Comparison of ENCODE assay signal across 8 cellular contexts in genomic region chr1:89843279-89844121, GRCh38. TPM values are rescaled to one million over a fixed set of nuclear protein-coding genes. Genes with fewer than 3 reads are reported as not detected.
A peak's percentile ranks its signal among the peaks of the same experiment; 100 is the strongest.
DNase-seq lines count a peak whose midpoint lies in the region; ATAC-seq and TF ChIP-seq lines count a peak whose summit lies in the region.

No MANE protein-coding gene starts in this region.

- peak; percentile 86 for ATAC-seq in GM19395 (IDR thresholded peaks at IDR 0.05; ENCODE audit: unreplicated experiment)
- peak; percentile 87 for ATAC-seq in HG03520 (IDR thresholded peaks at IDR 0.05; ENCODE audit: unreplicated experiment)
- peak; percentile 91 for ATAC-seq in PC-3
- peak; percentile 90 to 94 for ATAC-seq in activated T-cell treated with anti-CD3 and anti-CD28 coated beads, Interleukin-2, amount 50 U/mL, for 72 hours (replicated peaks in 1 of 2)

- peak overlapping the region; percentile 86 for H3K4me3 ChIP-seq in CD8-positive, alpha-beta memory T cell (ENCODE audit: low read length)
- H3K4me3 ChIP-seq in PC-3 (ENCODE audit: low read length) (peak overlapping the region; percentile 90), fibroblast of mammary gland (ENCODE audit: control insufficient read depth, low read depth, low read length) (peak overlapping the region; percentile 85), stomach (peak overlapping the region; percentile 77 to 87 (median 79))

- peak overlapping the region; percentile 98 for H2AFZ ChIP-seq in PC-3 (ENCODE audit: low read length)

- POLR2A ChIA-PET in CD8-positive, alpha-beta memory T cell (lab: Charles Lee): interaction anchor here (0.6 to 2.2 kb wide), 12 partner anchors 12 to 235 kb away, joined by 3 to 28 read pairs (median 4); partner anchors contain the start of gene LRRC8D
- POLR2A ChIA-PET in PC-3 (lab: Charles Lee; ENCODE audit: unreplicated experiment): interaction anchor here (0.6 kb wide), 2 partner anchors 108 to 822 kb away, joined by 3 to 7 read pairs; no protein-coding TSS in a partner anchor

- H3K27me3 Mint-ChIP-seq in CD8-positive, alpha-beta memory T cell: no peaks in the 10 kb centered on the region
- H3K27me3 Mint-ChIP-seq in activated T-cell treated with anti-CD3 and anti-CD28 coated beads, Interleukin-2, amount 50 U/mL, for 72 hours (ENCODE audit: low read depth): no peaks in the 10 kb centered on the region
- H3K27me3 Mint-ChIP-seq in nephron (ENCODE audit: low read depth): peaks cover 3% of the 10 kb centered on the region

- WGBS in stomach, 5 donors: 0 to 3% (median 2%) methylated on average over 49 to 63 of the region's 63 CpGs

- peak overlapping the region; percentile 89 to 98 (median 95) for H3K4me3 Mint-ChIP-seq in CD8-positive, alpha-beta memory T cell
- H3K4me3 Mint-ChIP-seq in activated T-cell treated with anti-CD3 and anti-CD28 coated beads, Interleukin-2, amount 50 U/mL, for 72 hours: peak overlapping the region; percentile 94 to 99
- peak overlapping the region; percentile 84 to 95 (median 88) for H3K4me3 Mint-ChIP-seq in nephron

- H3K36me3 Mint-ChIP-seq in CD8-positive, alpha-beta memory T cell: peaks cover 0 to 25% (median 2%) of the 10 kb centered on the region in 3 donors
- H3K36me3 Mint-ChIP-seq in activated T-cell treated with anti-CD3 and anti-CD28 coated beads, Interleukin-2, amount 50 U/mL, for 72 hours (ENCODE audit: insufficient read depth in 2 of 2): peaks cover 4 to 7% of the 10 kb centered on the region in 2 donors
- peaks cover 19% of the 10 kb centered on the region for H3K36me3 Mint-ChIP-seq in nephron (ENCODE audit: low read depth)

- H3K9me3 ChIP-seq in CD8-positive, alpha-beta memory T cell (ENCODE audit: low read length): no peaks in the 10 kb centered on the region
- H3K9me3 ChIP-seq in PC-3 (ENCODE audit: low read length) (no peaks in the 10 kb centered on the region), stomach (no peaks in the 10 kb centered on the region)

- no peaks in the 10 kb centered on the region for H3K36me3 ChIP-seq in CD8-positive, alpha-beta memory T cell (ENCODE audit: insufficient read depth, low read length)
- H3K36me3 ChIP-seq in PC-3 (ENCODE audit: low read depth, low read length) (0 out of 2 replicates have a peak, but pooled peaks cover 7% of the 10 kb centered on the region), stomach (peaks cover 0 to 5% (median 0%) of the 10 kb centered on the region in 4 donors)

- peak overlapping the region; percentile 81 to 98 (median 94) for H3K27ac Mint-ChIP-seq in CD8-positive, alpha-beta memory T cell
- H3K27ac Mint-ChIP-seq in activated T-cell treated with anti-CD3 and anti-CD28 coated beads, Interleukin-2, amount 50 U/mL, for 72 hours: peak overlapping the region; percentile 85
- H3K27ac Mint-ChIP-seq in nephron: peak overlapping the region; percentile 55 to 88 (median 67)

- intact Hi-C loops in PC-3 (cut with micrococcal nuclease): loop anchor here (1.0 to 5.0 kb wide), 5 partner anchors 22 to 144 kb away; partner anchors contain the start of gene LRRC8D
- intact Hi-C loops in stomach (cut with DNase I; ENCODE audit: low total_unique reads): no loop called here

- TF ChIP-seq EP300 in stomach (IDR thresholded peaks at IDR 0.05): no peak

- peaks cover 29% of the 10 kb centered on the region for H3K79me2 ChIP-seq in PC-3 (ENCODE audit: low read length)

- no peaks in the 10 kb centered on the region for H3K9me3 Mint-ChIP-seq in CD8-positive, alpha-beta memory T cell
- H3K9me3 Mint-ChIP-seq in activated T-cell treated with anti-CD3 and anti-CD28 coated beads, Interleukin-2, amount 50 U/mL, for 72 hours: no peaks in the 10 kb centered on the region
- no peaks in the 10 kb centered on the region for H3K9me3 Mint-ChIP-seq in nephron

- H3F3A ChIP-seq in PC-3 (ENCODE audit: low read length, unreplicated experiment): no peaks in the 10 kb centered on the region

- H3K27ac ChIP-seq in CD8-positive, alpha-beta memory T cell (ENCODE audit: low read depth, low read length): peak overlapping the region; percentile 72
- H3K27ac ChIP-seq in PC-3 (ENCODE audit: low read length) (peak overlapping the region; percentile 58), stomach (peak overlapping the region; percentile 66 to 88 (median 79))

- no peak for TF ChIP-seq POLR2A in stomach (IDR thresholded peaks at IDR 0.05)

- H3K4me1 Mint-ChIP-seq in CD8-positive, alpha-beta memory T cell: peaks cover 49 to 59% (median 58%) of the 10 kb centered on the region in 3 donors
- peaks cover 76% of the 10 kb centered on the region for H3K4me1 Mint-ChIP-seq in activated T-cell treated with anti-CD3 and anti-CD28 coated beads, Interleukin-2, amount 50 U/mL, for 72 hours (ENCODE audit: low read depth)
- peaks cover 36% of the 10 kb centered on the region for H3K4me1 Mint-ChIP-seq in nephron

- H3K4me1 ChIP-seq in CD8-positive, alpha-beta memory T cell (ENCODE audit: insufficient read depth, low read length): peaks cover 40% of the 10 kb centered on the region
- H3K4me1 ChIP-seq in PC-3 (ENCODE audit: insufficient read depth, low read length): peaks cover 16% of the 10 kb centered on the region
- peaks cover 5 to 24% (median 18%) of the 10 kb centered on the region in 4 donors for H3K4me1 ChIP-seq in stomach

- peak; percentile 64 to 85 (median 73) for DNase-seq in CD8-positive, alpha-beta memory T cell
- DNase-seq in PC-3 (peak; percentile 67), fibroblast of mammary gland (ENCODE audit: low read depth) (peak; percentile 45), stomach (peak; percentile 72)
- peak; percentile 82 to 85 for DNase-seq in activated T-cell treated with anti-CD3 and anti-CD28 coated beads, Interleukin-2, amount 50 U/mL, for 72 hours

- peak; percentile 69 for TF ChIP-seq CTCF in PC-3 (conservative IDR thresholded peaks at IDR 0.05; ENCODE audit: low read depth, low read length)
- peak; percentile 23 for TF ChIP-seq CTCF in fibroblast of mammary gland (conservative IDR thresholded peaks at IDR 0.05; ENCODE audit: control insufficient read depth, insufficient read depth, low read depth, low read length)
- TF ChIP-seq CTCF in nephron (IDR thresholded peaks at IDR 0.05; ENCODE audit: unreplicated experiment in 3 of 3): peak; percentile 61 to 73 (median 63)
- TF ChIP-seq CTCF in stomach (IDR thresholded peaks at IDR 0.05): peak in 4 of 7 experiments; percentile 16 to 81 (median 62)

- H4K20me1 ChIP-seq in PC-3 (ENCODE audit: low read length): no peaks in the 10 kb centered on the region

- H3K9ac ChIP-seq in PC-3 (ENCODE audit: low read length): peak overlapping the region; percentile 91

- no peaks in the 10 kb centered on the region for H3K27me3 ChIP-seq in CD8-positive, alpha-beta memory T cell (ENCODE audit: insufficient read depth, low read length, poor library complexity, severe bottlenecking)
- H3K27me3 ChIP-seq in PC-3 (ENCODE audit: low read length) (no peaks in the 10 kb centered on the region), stomach (no peaks in the 10 kb centered on the region)

- BruUV-seq in PC-3 (replicated peaks; lab: Mats Ljungman, UMichigan): no TSS peak

- H3K4me2 ChIP-seq in PC-3 (ENCODE audit: low read length): peak overlapping the region; percentile 87

- CTCF ChIA-PET in CD8-positive, alpha-beta memory T cell (lab: Charles Lee): interaction anchor here (0.6 to 3.7 kb wide), 34 partner anchors 8 to 775 kb away, joined by 3 to 28 read pairs (median 4); partner anchors contain the start of genes LRRC8C and LRRC8D
- CTCF ChIA-PET in PC-3 (lab: Charles Lee): interaction anchor here (0.5 to 1.1 kb wide), 4 partner anchors 20 to 145 kb away, joined by 3 to 7 read pairs (median 4); no protein-coding TSS in a partner anchor

- H3K9me2 ChIP-seq in PC-3 (replicated peaks; ENCODE audit: low read length): no peaks in the 10 kb centered on the region

RNA-seq across cellular contexts. Expression of gene LRRC8D, which starts 22.7 kb away (rescaled TPM):
- 10 to 100 TPM; 39.0 to 41.9 TPM for total RNA-seq in CD8-positive, alpha-beta memory T cell
- 56.3 TPM for polyA plus RNA-seq in CD8-positive, alpha-beta memory T cell
- total RNA-seq in PC-3 (2014; rRNA removed): 19.6 and 21.8 TPM in 2 replicates
- total RNA-seq in activated T-cell treated with anti-CD3 and anti-CD28 coated beads, Interleukin-2, amount 50 U/mL, for 72 hours: 10 to 100 TPM; 29.2 to 44.8 TPM
- 10 to 100 TPM in 2 of 5 donors, 1 to 10 TPM in 2, under 1 TPM in 1; under 0.01 to 13.8 (median 10.0) TPM for total RNA-seq in stomach
- 1 to 10 TPM; 2.9 to 6.4 (median 3.7) TPM for polyA plus RNA-seq in stomach

Comparison
In these comparisons a context has a peak if more than half of its experiments do, and no peak if none do; other contexts are left out.
1. Peak in every context shown above with its lines: DNase-seq, ATAC-seq, H3K4me3 ChIP-seq and H3K27ac ChIP-seq.